In genomic region chr2:42542871-42543270, GRCh38 we compare ENCODE assay signal across 36 cellular contexts. TPM values are rescaled to one million over a fixed set of nuclear protein-coding genes. Genes with fewer than 3 reads are reported as not detected.
"Had no signal": no experiment of that assay in that cellular context is flagged by ENCODE, and none has a peak within 500 bp of the region (broad histone marks: within the 10 kb centered on the region; RNA-seq: fewer than 3 reads in every experiment).

No MANE protein-coding gene starts in this region.

- H3K27ac ChIP-seq: adrenal gland, body of pancreas, coronary artery, dorsolateral prefrontal cortex, esophagus muscularis mucosa, foreskin keratinocyte, gastrocnemius medialis, heart left ventricle, WERI-Rb-1 had no signal

- H3K9me3 ChIP-seq: adrenal gland, body of pancreas, esophagus muscularis mucosa, gastrocnemius medialis, heart left ventricle had no signal

- H3K36me3 Mint-ChIP-seq: activated CD4-positive, alpha-beta memory T cell treated with anti-CD3 and anti-CD28 coated beads for 36 hours; activated CD8-positive, alpha-beta memory T cell treated with anti-CD3 and anti-CD28 coated beads, Interleukin-2, amount 10 ng/mL, durations not matched to agents 7 days and 5 days; activated naive CD4-positive, alpha-beta T cell treated with anti-CD3 and anti-CD28 coated beads, Interleukin-2, amount 50 U/mL, for 24 hours had no signal

- H3K4me1 ChIP-seq: adrenal gland, body of pancreas, esophagus muscularis mucosa, foreskin keratinocyte, gastrocnemius medialis had no signal

- H3K9me3 Mint-ChIP-seq: activated naive CD4-positive, alpha-beta T cell treated with anti-CD3 and anti-CD28 coated beads, Interleukin-2, amount 50 U/mL, for 24 hours; dendritic cell treated with granulocyte-macrophage colony-stimulating factor and Interleukin-4, amounts not matched to agents 40 ng/mL and 50 ng/mL, for 4 days had no signal

- H3K4me3 ChIP-seq: adrenal gland, body of pancreas, coronary artery, dorsolateral prefrontal cortex, esophagus muscularis mucosa, gastrocnemius medialis, heart left ventricle had no signal

- H3K27ac Mint-ChIP-seq: activated CD4-positive, alpha-beta memory T cell treated with anti-CD3 and anti-CD28 coated beads for 36 hours; activated CD4-positive, alpha-beta T cell treated with anti-CD3 and anti-CD28 coated beads for 36 hours; activated CD4-positive, alpha-beta T cell treated with anti-CD3 and anti-CD28 coated beads, Interleukin-2, amount 10 ng/mL, durations not matched to agents 24 days and 14 days; activated CD8-positive, alpha-beta memory T cell treated with anti-CD3 and anti-CD28 coated beads, Interleukin-2, amount 10 ng/mL, durations not matched to agents 7 days and 5 days; activated CD8-positive, alpha-beta T cell treated with anti-CD3 and anti-CD28 coated beads, Interleukin-2, amount 10 ng/mL, durations not matched to agents 7 days and 5 days; activated naive CD4-positive, alpha-beta T cell treated with anti-CD3 and anti-CD28 coated beads for 36 hours; activated naive CD4-positive, alpha-beta T cell treated with anti-CD3 and anti-CD28 coated beads, Interleukin-2, amount 50 U/mL, for 24 hours; activated naive CD8-positive, alpha-beta T cell treated with anti-CD3 and anti-CD28 coated beads for 36 hours; activated naive CD8-positive, alpha-beta T cell treated with anti-CD3 and anti-CD28 coated beads, Interleukin-2, amount 50 U/mL, for 24 hours; activated T-helper 1 cell treated with anti-CD3 and anti-CD28 coated beads, Interleukin-12 subunit alpha, Interleukin-12 subunit beta, Interleukin-2, Interleukin-4 antibody, amounts not matched to agents 30 ng/mL and 10 ng/mL and 1 ng/mL, durations not matched to agents 14 hours and 24 hours and 36 hours; activated T-helper 2 cell treated with anti-CD3 and anti-CD28 coated beads, Interferon-gamma antibody, Interleukin-2, Interleukin-4, amounts not matched to agents 10 μg/mL and 5 μg/mL and 100 μg/mL, durations not matched to agents 14 hours and 24 hours and 36 hours; dendritic cell treated with granulocyte-macrophage colony-stimulating factor and Interleukin-4, amounts not matched to agents 40 ng/mL and 50 ng/mL, for 4 days; T-helper 17 cell; T-helper 2 cell treated with Interferon-gamma antibody and Interleukin-4, amounts not matched to agents 5 μg/mL and 100 μg/mL, for 36 hours had no signal

- H3K27me3 Mint-ChIP-seq: activated CD4-positive, alpha-beta memory T cell treated with anti-CD3 and anti-CD28 coated beads for 36 hours; activated CD4-positive, alpha-beta T cell treated with anti-CD3 and anti-CD28 coated beads for 36 hours; activated CD4-positive, alpha-beta T cell treated with anti-CD3 and anti-CD28 coated beads, Interleukin-2, amount 10 ng/mL, durations not matched to agents 24 days and 14 days; activated CD8-positive, alpha-beta memory T cell treated with anti-CD3 and anti-CD28 coated beads, Interleukin-2, amount 10 ng/mL, durations not matched to agents 7 days and 5 days; activated naive CD4-positive, alpha-beta T cell treated with anti-CD3 and anti-CD28 coated beads, Interleukin-2, amount 50 U/mL, for 24 hours; activated naive CD8-positive, alpha-beta T cell treated with anti-CD3 and anti-CD28 coated beads for 36 hours; activated naive CD8-positive, alpha-beta T cell treated with anti-CD3 and anti-CD28 coated beads, Interleukin-2, amount 50 U/mL, for 24 hours; dendritic cell treated with granulocyte-macrophage colony-stimulating factor and Interleukin-4, amounts not matched to agents 40 ng/mL and 50 ng/mL, for 4 days; T-helper 17 cell had no signal

- H3K36me3 ChIP-seq: adrenal gland, esophagus muscularis mucosa, gastrocnemius medialis, heart left ventricle, WERI-Rb-1 had no signal

- H3K27me3 ChIP-seq: adrenal gland, body of pancreas, dorsolateral prefrontal cortex, esophagus muscularis mucosa, foreskin keratinocyte, gastrocnemius medialis, heart left ventricle had no signal

- DNase-seq: activated CD4-positive, alpha-beta memory T cell treated with anti-CD3 and anti-CD28 coated beads for 36 hours; activated CD4-positive, alpha-beta T cell treated with anti-CD3 and anti-CD28 coated beads for 36 hours; activated CD4-positive, alpha-beta T cell treated with anti-CD3 and anti-CD28 coated beads, Interleukin-2, amount 10 ng/mL, durations not matched to agents 24 days and 14 days; activated CD4-positive, CD25-positive, alpha-beta regulatory T cell; activated CD4-positive, CD25-positive, alpha-beta regulatory T cell treated with anti-CD3 and anti-CD28 coated beads, Interleukin-2, amount 50 U/mL, for 72 hours; activated CD8-positive, alpha-beta memory T cell treated with anti-CD3 and anti-CD28 coated beads, Interleukin-2, amount 10 ng/mL, durations not matched to agents 7 days and 5 days; activated CD8-positive, alpha-beta memory T cell treated with anti-CD3 and anti-CD28 coated beads, Interleukin-2, amount 50 U/mL, for 4 hours; activated CD8-positive, alpha-beta T cell treated with anti-CD3 and anti-CD28 coated beads, Interleukin-2, amount 10 ng/mL, durations not matched to agents 7 days and 5 days; activated effector memory CD4-positive, alpha-beta T cell treated with anti-CD3 and anti-CD28 coated beads, Interleukin-2, amount 50 U/mL, for 16 hours; activated naive CD4-positive, alpha-beta T cell treated with anti-CD3 and anti-CD28 coated beads for 36 hours; activated naive CD8-positive, alpha-beta T cell treated with anti-CD3 and anti-CD28 coated beads for 36 hours; activated naive CD8-positive, alpha-beta T cell treated with anti-CD3 and anti-CD28 coated beads, Interleukin-2, amount 50 U/mL, for 24 hours; activated T-cell treated with anti-CD3 and anti-CD28 coated beads, Interleukin-2, amount 50 U/mL, for 1 hour; activated T-cell treated with anti-CD3 and anti-CD28 coated beads, Interleukin-2, amount 50 U/mL, for 48 hours; adrenal gland; amygdala; aorta; body of pancreas; caudate nucleus; dorsolateral prefrontal cortex; effector memory CD4-positive, alpha-beta T cell; erythroblast; foreskin keratinocyte; gastrocnemius medialis; glutamatergic neuron; heart left ventricle; T-helper 17 cell; T1000; WERI-Rb-1 had no signal

- H3K4me1 Mint-ChIP-seq: activated CD8-positive, alpha-beta memory T cell treated with anti-CD3 and anti-CD28 coated beads, Interleukin-2, amount 10 ng/mL, durations not matched to agents 7 days and 5 days; activated naive CD4-positive, alpha-beta T cell treated with anti-CD3 and anti-CD28 coated beads, Interleukin-2, amount 50 U/mL, for 24 hours; T-helper 17 cell had no signal

- H3K4me3 Mint-ChIP-seq: activated CD4-positive, alpha-beta memory T cell treated with anti-CD3 and anti-CD28 coated beads for 36 hours; activated CD4-positive, alpha-beta T cell treated with anti-CD3 and anti-CD28 coated beads for 36 hours; activated CD4-positive, alpha-beta T cell treated with anti-CD3 and anti-CD28 coated beads, Interleukin-2, amount 10 ng/mL, durations not matched to agents 24 days and 14 days; activated CD8-positive, alpha-beta memory T cell treated with anti-CD3 and anti-CD28 coated beads, Interleukin-2, amount 10 ng/mL, durations not matched to agents 7 days and 5 days; activated CD8-positive, alpha-beta T cell treated with anti-CD3 and anti-CD28 coated beads, Interleukin-2, amount 10 ng/mL, durations not matched to agents 7 days and 5 days; activated naive CD4-positive, alpha-beta T cell treated with anti-CD3 and anti-CD28 coated beads for 36 hours; activated naive CD4-positive, alpha-beta T cell treated with anti-CD3 and anti-CD28 coated beads, Interleukin-2, amount 50 U/mL, for 24 hours; activated naive CD8-positive, alpha-beta T cell treated with anti-CD3 and anti-CD28 coated beads for 36 hours; activated naive CD8-positive, alpha-beta T cell treated with anti-CD3 and anti-CD28 coated beads, Interleukin-2, amount 50 U/mL, for 24 hours; activated T-helper 1 cell treated with anti-CD3 and anti-CD28 coated beads, Interleukin-12 subunit alpha, Interleukin-12 subunit beta, Interleukin-2, Interleukin-4 antibody, amounts not matched to agents 30 ng/mL and 10 ng/mL and 1 ng/mL, durations not matched to agents 14 hours and 24 hours and 36 hours; dendritic cell treated with granulocyte-macrophage colony-stimulating factor and Interleukin-4, amounts not matched to agents 40 ng/mL and 50 ng/mL, for 4 days; T-helper 17 cell; T-helper 2 cell treated with Interferon-gamma antibody and Interleukin-4, amounts not matched to agents 5 μg/mL and 100 μg/mL, for 36 hours had no signal

RNA-seq across cellular contexts. Expression of gene KCNG3, which starts 49.1 kb away (rescaled TPM):
- total RNA-seq: activated CD4-positive, alpha-beta memory T cell treated with anti-CD3 and anti-CD28 coated beads for 36 hours; activated CD8-positive, alpha-beta memory T cell treated with anti-CD3 and anti-CD28 coated beads, Interleukin-2, amount 10 ng/mL, durations not matched to agents 7 days and 5 days; foreskin keratinocyte; heart left ventricle; T-helper 17 cell had no signal
- polyA plus RNA-seq: aorta, foreskin keratinocyte, heart left ventricle had no signal
